Comparison of ENCODE assay signal across 25 cellular contexts in the genomic region with DNA sequence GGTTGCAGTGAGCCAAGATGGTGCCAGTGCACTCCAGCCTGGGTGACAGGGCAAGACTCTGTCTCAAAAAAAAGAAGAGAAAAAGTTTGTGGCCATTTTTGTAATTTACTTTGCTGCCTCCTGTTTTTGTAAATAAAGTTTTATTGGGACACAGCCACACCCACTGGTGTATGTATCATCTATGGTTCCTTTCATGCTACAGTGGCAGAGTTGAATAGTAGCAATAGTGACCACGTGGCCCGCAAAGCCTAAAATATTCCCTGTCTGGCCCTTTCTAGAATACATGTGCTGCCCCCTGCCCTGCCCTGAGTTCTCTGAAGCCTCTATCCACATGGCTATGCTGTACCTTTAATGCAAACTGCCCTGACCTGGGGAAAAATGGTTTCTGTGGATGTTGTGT.
DNase-seq lines count a peak whose midpoint lies in the region; ATAC-seq, FAIRE-seq and TF ChIP-seq lines count a peak whose summit lies in the region.
"Had no signal": no experiment of that assay in that cellular context is flagged by ENCODE, and none has a peak within 500 bp of the region (broad histone marks: within the 10 kb centered on the region; RNA-seq: fewer than 3 reads in every experiment).

No MANE protein-coding gene starts in this region.

- TF ChIP-seq EP300 in GM12878 (IDR thresholded peaks at IDR 0.05; ENCODE audit: borderline replicate concordance in 1 of 2, control insufficient read depth in 1 of 2, low read depth in 2 of 2, low read length in 2 of 2): no peak

- H3K36me3 Mint-ChIP-seq in MCF 10A (ENCODE audit: insufficient read depth, unreplicated experiment): no peaks in the 10 kb centered on the region
- H3K36me3 Mint-ChIP-seq in neural progenitor cell: no peaks in the 10 kb centered on the region
- H3K36me3 Mint-ChIP-seq: CD14-positive monocyte; CD8-positive, alpha-beta memory T cell had no signal

- POLR2A ChIA-PET in MCF 10A (lab: Yijun Ruan, JAX): no interaction called here
- POLR2A ChIA-PET in GM12878 (lab: Charles Lee): no interaction called here

- H2AFZ ChIP-seq in mammary epithelial cell (ENCODE audit: low read depth, low read length) (peak overlapping the region; percentile 85), GM12878 (ENCODE audit: control insufficient read depth, low read depth, low read length) (no peak overlapping the region), neural progenitor cell (replicated peaks) (no peak overlapping the region)

- no peak for FAIRE-seq in GM12878 (lab: Jason Lieb, UNC)
- FAIRE-seq: A204.1, D721Med, GM12891, GM18507, H54 had no signal

- CTCF ChIA-PET in mammary epithelial cell (lab: Charles Lee; ENCODE audit: low non-redundant PET) (no interaction called here), MCF 10A (lab: Yijun Ruan, JAX) (interaction anchor here (1.2 to 1.7 kb wide), 2 partner anchors 12 to 15 kb away, joined by 3 to 5 read pairs; no protein-coding TSS in a partner anchor), GM12878 (lab: Yijun Ruan, JAX) (no interaction called here)

- no peaks in the 10 kb centered on the region for H3K4me1 Mint-ChIP-seq in MCF 10A (ENCODE audit: insufficient read depth, unreplicated experiment)
- peaks cover 5% of the 10 kb centered on the region for H3K4me1 Mint-ChIP-seq in neural progenitor cell
- H3K4me1 Mint-ChIP-seq: CD14-positive monocyte; CD8-positive, alpha-beta memory T cell had no signal

- H3K9me3 Mint-ChIP-seq in MCF 10A (ENCODE audit: unreplicated experiment) (no peaks in the 10 kb centered on the region), neural progenitor cell (peaks cover 11% of the 10 kb centered on the region)
- H3K9me3 Mint-ChIP-seq: CD4-positive, alpha-beta T cell; HFFc6 had no signal

- RAD21 ChIA-PET in GM12878 (lab: Charles Lee; ENCODE audit: unreplicated experiment): no interaction called here

- H3K27ac Mint-ChIP-seq in MCF 10A (ENCODE audit: low read depth, unreplicated experiment) (no peak overlapping the region), neural progenitor cell (peak overlapping the region; percentile 39)
- H3K27ac Mint-ChIP-seq: CD14-positive monocyte; CD4-positive, alpha-beta T cell; CD8-positive, alpha-beta memory T cell; HFFc6 had no signal

- H3K9ac ChIP-seq in mammary epithelial cell (ENCODE audit: insufficient read depth, low read length) (no peak overlapping the region), GM12878 (ENCODE audit: control insufficient read depth, insufficient read depth, low read length) (no peak overlapping the region), neural progenitor cell (no peak overlapping the region)
- H3K9ac ChIP-seq: BLaER1 treated with 17β-estradiol and CSF1 and Interleukin-3, amounts not matched to agents 10 nM and 100 nM had no signal

- no peak for TF ChIP-seq POLR2A in GM12878 (IDR thresholded peaks at IDR 0.05; ENCODE audit: low read depth, low read length)
- TF ChIP-seq POLR2A in prostate gland (IDR thresholded peaks at IDR 0.05): no peak

- no peaks in the 10 kb centered on the region for H4K20me1 ChIP-seq in mammary epithelial cell (ENCODE audit: insufficient read depth, low read length)
- H4K20me1 ChIP-seq in GM12878 (ENCODE audit: control insufficient read depth, insufficient read depth): no peaks in the 10 kb centered on the region
- no peaks in the 10 kb centered on the region for H4K20me1 ChIP-seq in neural progenitor cell (ENCODE audit: low read depth)
- H4K20me1 ChIP-seq: BLaER1 treated with 17β-estradiol and CSF1 and Interleukin-3, amounts not matched to agents 10 nM and 100 nM had no signal

- H3K36me3 ChIP-seq in mammary epithelial cell (ENCODE audit: insufficient read depth, low read length): peaks cover 1% of the 10 kb centered on the region
- H3K36me3 ChIP-seq in GM12878 (ENCODE audit: control insufficient read depth in 2 of 2, insufficient read depth in 2 of 2, low read length in 1 of 2): no peaks in the 10 kb centered on the region
- no peaks in the 10 kb centered on the region for H3K36me3 ChIP-seq in neural progenitor cell
- no peaks in the 10 kb centered on the region for H3K36me3 ChIP-seq in prostate gland
- H3K36me3 ChIP-seq: BE2C; BLaER1 treated with 17β-estradiol and CSF1 and Interleukin-3, amounts not matched to agents 10 nM and 100 nM; HAP-1 had no signal

- intact Hi-C loops in mammary epithelial cell (cut with micrococcal nuclease): no loop called here
- intact Hi-C loops in MCF 10A (cut with micrococcal nuclease): no loop called here
- intact Hi-C loops in GM12878 (cut with micrococcal nuclease; ENCODE audit: unreplicated experiment): no loop called here
- intact Hi-C loops in prostate gland (cut with DNase I): no loop called here
- intact Hi-C loops in posterior vena cava (cut with DNase I): no loop called here

- ATAC-seq in GM12878: no peak

- H3K4me2 ChIP-seq in mammary epithelial cell (ENCODE audit: insufficient read depth, low read depth, low read length) (no peak overlapping the region), GM12878 (ENCODE audit: control insufficient read depth, insufficient read depth) (no peak overlapping the region), neural progenitor cell (no peak overlapping the region)
- H3K4me2 ChIP-seq: BLaER1 treated with 17β-estradiol and CSF1 and Interleukin-3, amounts not matched to agents 10 nM and 100 nM had no signal

- H3K4me1 ChIP-seq in mammary epithelial cell (ENCODE audit: insufficient read depth, low read length) (no peaks in the 10 kb centered on the region), GM12878 (ENCODE audit: control insufficient read depth, insufficient read depth, low read length) (no peaks in the 10 kb centered on the region), neural progenitor cell (no peaks in the 10 kb centered on the region), prostate gland (replicated peaks) (no peaks in the 10 kb centered on the region)
- H3K4me1 ChIP-seq: BE2C; BLaER1 treated with 17β-estradiol and CSF1 and Interleukin-3, amounts not matched to agents 10 nM and 100 nM; HAP-1 had no signal

- in situ Hi-C loops in mammary epithelial cell (cut with MboI; ENCODE audit: low sequenced_read_pairs in 2 of 2) (no loop called here), GM12878 (cut with MboI) (no loop called here)

- DNase-seq in mammary epithelial cell: no peak
- DNase-seq in MCF 10A (ENCODE audit: unreplicated experiment): no peak
- DNase-seq in GM12878 (ENCODE audit: low read depth, low spot score): no peak
- DNase-seq in neural progenitor cell (ENCODE audit: low spot score): no peak
- no peak for DNase-seq in prostate gland (ENCODE audit: low spot score)
- DNase-seq in posterior vena cava (ENCODE audit: low spot score): no peak
- DNase-seq: AML-193; BE2C; CD4-positive, alpha-beta T cell; CD8-positive, alpha-beta memory T cell; DMS 273 treated with DMSO at 0.1 percent for 48 hours; DMS79; EL; GDM1; GOT3; HFFc6 had no signal

- SMC1A ChIA-PET in GM12878 (lab: Charles Lee; ENCODE audit: uncharacterized antibody, unreplicated experiment): no interaction called here

- H3K27ac ChIP-seq in mammary epithelial cell (ENCODE audit: insufficient read depth, low read depth, low read length): no peak overlapping the region
- H3K27ac ChIP-seq in GM12878 (ENCODE audit: control insufficient read depth, insufficient read depth): no peak overlapping the region
- no peak overlapping the region for H3K27ac ChIP-seq in neural progenitor cell
- no peak overlapping the region for H3K27ac ChIP-seq in prostate gland
- H3K27ac ChIP-seq: 22Rv1; BLaER1 treated with 17β-estradiol and CSF1 and Interleukin-3, amounts not matched to agents 10 nM and 100 nM had no signal

- no peaks in the 10 kb centered on the region for H3K79me2 ChIP-seq in mammary epithelial cell (ENCODE audit: insufficient read depth, low read length)
- H3K79me2 ChIP-seq in GM12878 (ENCODE audit: control insufficient read depth, insufficient read depth, low read length): no peaks in the 10 kb centered on the region
- no peaks in the 10 kb centered on the region for H3K79me2 ChIP-seq in neural progenitor cell (ENCODE audit: low read depth)

- TF ChIP-seq CTCF in mammary epithelial cell (conservative IDR thresholded peaks at IDR 0.05 in 1 of 2, IDR thresholded peaks at IDR 0.05 in 1 of 2; ENCODE audit: extremely low read depth in 1 of 2, insufficient read depth in 1 of 2, low read depth in 1 of 2, low read length in 2 of 2): no peak
- TF ChIP-seq CTCF in MCF 10A (IDR thresholded peaks at IDR 0.05; ENCODE audit: unreplicated experiment): no peak
- no peak for TF ChIP-seq CTCF in GM12878 (IDR thresholded peaks at IDR 0.05 in 2 of 3, conservative IDR thresholded peaks at IDR 0.05 in 1 of 3; ENCODE audit: control insufficient read depth in 2 of 3, extremely low read depth in 1 of 3, insufficient read depth in 1 of 3, low read depth in 3 of 3, low read length in 3 of 3)
- no peak for TF ChIP-seq CTCF in neural progenitor cell (IDR thresholded peaks at IDR 0.05)
- TF ChIP-seq CTCF in prostate gland (IDR thresholded peaks at IDR 0.05): no peak

- no peak overlapping the region for H3K4me3 Mint-ChIP-seq in MCF 10A (ENCODE audit: unreplicated experiment)
- H3K4me3 Mint-ChIP-seq in neural progenitor cell: no peak overlapping the region
- H3K4me3 Mint-ChIP-seq: CD14-positive monocyte; CD4-positive, alpha-beta T cell; CD8-positive, alpha-beta memory T cell; HFFc6 had no signal

- no peaks in the 10 kb centered on the region for H3K27me3 ChIP-seq in mammary epithelial cell (ENCODE audit: insufficient read depth, low read length)
- H3K27me3 ChIP-seq in GM12878 (replicated peaks in 1 of 2; ENCODE audit: control insufficient read depth in 2 of 2, insufficient read depth in 2 of 2, low read length in 1 of 2): no peaks in the 10 kb centered on the region
- H3K27me3 ChIP-seq in neural progenitor cell: no peaks in the 10 kb centered on the region
- no peaks in the 10 kb centered on the region for H3K27me3 ChIP-seq in prostate gland (replicated peaks; ENCODE audit: insufficient read depth)
- H3K27me3 ChIP-seq: BE2C; BLaER1 treated with 17β-estradiol and CSF1 and Interleukin-3, amounts not matched to agents 10 nM and 100 nM had no signal

- H3K27me3 Mint-ChIP-seq in MCF 10A (ENCODE audit: insufficient read depth, unreplicated experiment) (no peaks in the 10 kb centered on the region), neural progenitor cell (ENCODE audit: insufficient read depth, low read depth) (peaks cover 11% of the 10 kb centered on the region)
- H3K27me3 Mint-ChIP-seq: CD4-positive, alpha-beta T cell had no signal

- H3K4me3 ChIP-seq in mammary epithelial cell (replicated peaks in 1 of 3; ENCODE audit: insufficient read depth in 1 of 3, low read depth in 2 of 3, low read length in 3 of 3): no peak overlapping the region
- no peak overlapping the region for H3K4me3 ChIP-seq in GM12878
- no peak overlapping the region for H3K4me3 ChIP-seq in neural progenitor cell
- H3K4me3 ChIP-seq in prostate gland: no peak overlapping the region
- H3K4me3 ChIP-seq: BLaER1 treated with 17β-estradiol and CSF1 and Interleukin-3, amounts not matched to agents 10 nM and 100 nM; HAP-1 had no signal

- H3K9me3 ChIP-seq in mammary epithelial cell (replicated peaks; ENCODE audit: insufficient read depth, low read length): no peaks in the 10 kb centered on the region
- H3K9me3 ChIP-seq in GM12878 (replicated peaks; ENCODE audit: control insufficient read depth, insufficient read depth, low read length): peaks cover 2% of the 10 kb centered on the region; the same call in 1 of the 3 replicates
- H3K9me3 ChIP-seq in neural progenitor cell (ENCODE audit: low read depth): no peaks in the 10 kb centered on the region
- no peaks in the 10 kb centered on the region for H3K9me3 ChIP-seq in prostate gland
- H3K9me3 ChIP-seq: BE2C, HAP-1 had no signal

- dilution Hi-C loops in mammary epithelial cell (cut with HindIII; ENCODE audit: low sequenced_read_pairs): no loop called here

- WGBS in mammary epithelial cell (ENCODE audit: low coverage, missing lambda C conversion rate): 100% methylated on average over 2 of the region's 2 CpGs
- WGBS in GM12878 (ENCODE audit: insufficient coverage, insufficient replicate concordance, low lambda C conversion rate, missing lambda C conversion rate): 41% methylated on average over 2 of the region's 2 CpGs
- WGBS in prostate gland: 93% methylated on average over 2 of the region's 2 CpGs

- no TSS peak for BruUV-seq in mammary epithelial cell (replicated peaks; lab: Mats Ljungman, UMichigan)
- BruUV-seq in MCF 10A (replicated peaks; lab: Mats Ljungman, UMichigan): no TSS peak
- BruUV-seq in GM12878 (replicated peaks; lab: Mats Ljungman, UMichigan): no TSS peak

- TF ChIP-seq RAD21 in GM12878 (IDR thresholded peaks at IDR 0.05; ENCODE audit: insufficient read depth, low read depth, low read length): no peak

- H3F3A ChIP-seq in neural progenitor cell (ENCODE audit: low read depth): no peaks in the 10 kb centered on the region
